ENCODE assay signal across 1 cellular context in genomic region chr13:97261254-97262015, GRCh38.
TF ChIP-seq lines count a peak whose summit lies in the region.

No MANE protein-coding gene starts in this region.

TF ChIP-seq in GM23338, 12 proteins besides CTCF, POLR2A, EP300 and RAD21 (continued from another document):
- TF ChIP-seq ZNF462 (CRISPR knock-in tag; IDR thresholded peaks at IDR 0.05), result no peak
- no peak for TF ChIP-seq ZNF331 (CRISPR knock-in tag; IDR thresholded peaks at IDR 0.05; ENCODE audit: low read depth)
- TF ChIP-seq NANOG (IDR thresholded peaks at IDR 0.05; ENCODE audit: borderline replicate concordance), result no peak
- TF ChIP-seq JUNB (IDR thresholded peaks at IDR 0.05; ENCODE audit: unreplicated experiment), result no peak
TF ChIP-seq in GM23338: peak in this region for 0.
